ENCODE assay signal across 8 cellular contexts in the genomic region with DNA sequence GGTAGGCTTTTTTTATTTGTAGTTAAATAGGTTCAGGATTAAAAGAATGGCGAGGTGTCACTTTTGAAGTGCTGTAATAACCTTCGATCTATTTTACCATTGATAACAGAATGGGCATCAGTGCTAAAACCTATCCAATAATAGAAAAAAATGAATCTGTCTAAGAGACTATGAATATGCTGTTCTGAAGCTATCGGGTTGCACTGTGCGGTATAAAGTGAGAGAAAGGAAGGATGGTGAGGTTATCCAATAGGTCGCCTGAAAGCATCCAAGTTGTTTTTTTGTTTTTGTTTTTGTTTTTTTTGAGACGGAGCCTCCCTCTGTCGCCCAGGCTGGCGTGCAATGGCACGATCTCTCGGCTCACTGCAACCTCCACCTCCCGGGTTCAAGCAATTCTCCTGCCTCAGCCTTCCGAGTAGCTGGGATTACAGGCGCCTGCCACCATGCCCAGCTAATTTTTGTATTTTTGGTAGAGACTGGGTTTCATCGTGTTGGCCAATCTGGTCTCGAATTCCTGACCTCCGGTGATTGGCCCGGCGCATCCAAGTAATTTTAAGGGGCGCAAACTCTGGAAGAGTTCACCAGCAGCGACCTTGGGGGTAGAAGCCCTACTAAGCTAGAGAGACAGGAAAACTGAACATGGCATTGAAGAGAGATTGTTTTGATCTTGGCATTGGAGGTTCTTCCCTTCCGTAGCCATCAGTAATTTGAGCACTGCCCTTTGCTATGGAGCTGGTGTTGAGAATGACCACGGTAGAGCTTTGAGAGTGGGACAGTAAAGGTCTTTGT. TPM values are rescaled to one million over a fixed set of nuclear protein-coding genes. Genes with fewer than 3 reads are reported as not detected.
A peak's percentile ranks its signal among the peaks of the same experiment; 100 is the strongest.
DNase-seq lines count a peak whose midpoint lies in the region; TF ChIP-seq lines count a peak whose summit lies in the region.

No MANE protein-coding gene starts in this region.

- no peaks in the 10 kb centered on the region for H3K27me3 Mint-ChIP-seq in MCF 10A (ENCODE audit: insufficient read depth, unreplicated experiment)

- no peak for TF ChIP-seq POLR2A in spleen (IDR thresholded peaks at IDR 0.05)

- peaks cover 29% of the 10 kb centered on the region for H3K4me1 Mint-ChIP-seq in MCF 10A (ENCODE audit: insufficient read depth, unreplicated experiment)

- H3K4me2 ChIP-seq in OCI-LY3 (ENCODE audit: low read length), result peak overlapping the region; percentile 92

- H3K36me3 ChIP-seq in OCI-LY3 (replicated peaks; ENCODE audit: low read depth, low read length) (no peaks in the 10 kb centered on the region), spleen (no peaks in the 10 kb centered on the region)

- H3K4me3 Mint-ChIP-seq in MCF 10A (ENCODE audit: unreplicated experiment), result peak overlapping the region; percentile 77

- H3K27me3 ChIP-seq in OCI-LY3 (ENCODE audit: low read depth, low read length) (no peaks in the 10 kb centered on the region), spleen (replicated peaks in 1 of 7) (no peaks in the 10 kb centered on the region)

- H3K9me3 ChIP-seq in OCI-LY3 (ENCODE audit: insufficient read depth, low read length) (no peaks in the 10 kb centered on the region), spleen (no peaks in the 10 kb centered on the region)

- DNase-seq in A172 (ENCODE audit: low spot score) (peak; percentile 68), ELR (ENCODE audit: low read depth) (peak; percentile 77), HK-2 (ENCODE audit: unreplicated experiment) (peak; percentile 63), MCF 10A (ENCODE audit: unreplicated experiment) (peak; percentile 78), islet precursor cell (peak; percentile 81), spleen (no peak), H4 (ENCODE audit: low spot score) (no peak)

- TSS peak; percentile 96 for BruUV-seq in MCF 10A (replicated peaks; lab: Mats Ljungman, UMichigan)

- H4K20me1 ChIP-seq in OCI-LY3 (ENCODE audit: insufficient read depth, low read length), result no peaks in the 10 kb centered on the region

- H2AFZ ChIP-seq in OCI-LY3 (ENCODE audit: low read depth, low read length), result peak overlapping the region; percentile 98

- intact Hi-C loops in MCF 10A (cut with micrococcal nuclease), result loop anchor here (1.0 kb wide), 2 partner anchors 9 to 646 kb away; partner anchors contain the start of genes MDM4 and SNRPE
- intact Hi-C loops in spleen (cut with DNase I; ENCODE audit: low total_unique reads), result no loop called here

- no peaks in the 10 kb centered on the region for H3K9me3 Mint-ChIP-seq in MCF 10A (ENCODE audit: unreplicated experiment)

- peaks cover 23% of the 10 kb centered on the region for H3K36me3 Mint-ChIP-seq in MCF 10A (ENCODE audit: insufficient read depth, unreplicated experiment)

- H3K27ac Mint-ChIP-seq in MCF 10A (ENCODE audit: low read depth, unreplicated experiment), result peak overlapping the region; percentile 90

- peak overlapping the region; percentile 94 for H3K9ac ChIP-seq in OCI-LY3 (ENCODE audit: low read length)

- CTCF ChIA-PET in MCF 10A (lab: Yijun Ruan, JAX), result interaction anchor here (0.5 to 20.9 kb wide), 14 partner anchors 8 to 554 kb away, joined by 3 to 1125 read pairs (median 8); partner anchors contain the start of genes MDM4 and PIK3C2B

- H3K27ac ChIP-seq in OCI-LY3 (ENCODE audit: low read length) (peak overlapping the region; percentile 89), spleen (peak overlapping the region; percentile 76 to 94 (median 90))

- H3K4me1 ChIP-seq in OCI-LY3 (ENCODE audit: low read length), result peaks cover 27% of the 10 kb centered on the region
- H3K4me1 ChIP-seq in spleen, result peaks cover 7 to 88% (median 30%) of the 10 kb centered on the region in 6 donors

- POLR2A ChIA-PET in MCF 10A (lab: Yijun Ruan, JAX), result interaction anchor here (0.6 to 5.9 kb wide), 36 partner anchors 10 to 1378 kb away, joined by 3 to 232 read pairs (median 6); partner anchors contain the start of genes MDM4, PIK3C2B and RBBP5

- peak overlapping the region; percentile 81 for H3K4me3 ChIP-seq in OCI-LY3 (ENCODE audit: low read length)
- H3K4me3 ChIP-seq in spleen, result peak overlapping the region; percentile 39 to 69 (median 50)

- no peaks in the 10 kb centered on the region for H3K79me2 ChIP-seq in OCI-LY3 (ENCODE audit: low read length)

- TF ChIP-seq CTCF in OCI-LY3 (IDR thresholded peaks at IDR 0.05; ENCODE audit: low read depth, low read length) (no peak), MCF 10A (IDR thresholded peaks at IDR 0.05; ENCODE audit: unreplicated experiment) (no peak), spleen (IDR thresholded peaks at IDR 0.05 in 8 of 11, conservative IDR thresholded peaks at IDR 0.05 in 3 of 11) (no peak)

- 4 to 6% (median 5%) methylated on average over 22 of the region's 22 CpGs for WGBS in spleen, 5 donors

RNA-seq across cellular contexts. Expression of gene MDM4, which starts 8.7 kb away (rescaled TPM):
- 16.9 and 50.8 TPM in 2 replicates for total RNA-seq in A172 (2014; rRNA removed; shearing (Covaris generic))
- 162 and 174 TPM in 2 replicates for total RNA-seq in MCF 10A (2022)
- total RNA-seq in spleen, result 100 to 1,000 TPM; 112 to 192 (median 163) TPM
- polyA plus RNA-seq in spleen, result 10 to 100 TPM; 10.6 to 16.8 (median 13.8) TPM
- 3.6 and 5.9 TPM in 2 replicates for total RNA-seq in H4 (2014; rRNA removed; shearing (Covaris generic))

RNA-seq across cellular contexts. Expression of gene PIK3C2B, which starts 12.9 kb away (rescaled TPM):
- 2.0 and 2.5 TPM in 2 replicates for total RNA-seq in A172 (2014; rRNA removed; shearing (Covaris generic))
- total RNA-seq in MCF 10A (2022), result 3.4 and 4.4 TPM in 2 replicates
- 10 to 100 TPM; 45.8 to 72.2 (median 66.5) TPM for total RNA-seq in spleen
- 10 to 100 TPM in 2 of 3 donors, 1 to 10 TPM in 1; 9.5 to 22.4 (median 10.8) TPM for polyA plus RNA-seq in spleen
- 2.4 and 3.4 TPM in 2 replicates for total RNA-seq in H4 (2014; rRNA removed; shearing (Covaris generic))

Comparison
In these comparisons a context has a peak if more than half of its experiments do, and no peak if none do; other contexts are left out.
1. DNase-seq: peak in A172 (single experiment), ELR (single experiment), HK-2 (single experiment), MCF 10A (single experiment) and islet precursor cell (single experiment); none in spleen (single experiment) and H4 (single experiment).